ENCODE assay signal across 1 cellular context in genomic region chr4:4859010-4859798, GRCh38.
TF ChIP-seq lines count a peak whose summit lies in the region.

MSX1 (plus strand) TSS chr4:4859665; CDS start chr4:4859900, 235 bp downstream.

TF ChIP-seq in H1, 55 proteins besides CTCF, POLR2A, EP300 and RAD21 (continued from another document):
- TF ChIP-seq HDAC6 (IDR thresholded peaks at IDR 0.05; ENCODE audit: low read depth, low read length) = peak; percentile 61
- TF ChIP-seq, protein P1, sequence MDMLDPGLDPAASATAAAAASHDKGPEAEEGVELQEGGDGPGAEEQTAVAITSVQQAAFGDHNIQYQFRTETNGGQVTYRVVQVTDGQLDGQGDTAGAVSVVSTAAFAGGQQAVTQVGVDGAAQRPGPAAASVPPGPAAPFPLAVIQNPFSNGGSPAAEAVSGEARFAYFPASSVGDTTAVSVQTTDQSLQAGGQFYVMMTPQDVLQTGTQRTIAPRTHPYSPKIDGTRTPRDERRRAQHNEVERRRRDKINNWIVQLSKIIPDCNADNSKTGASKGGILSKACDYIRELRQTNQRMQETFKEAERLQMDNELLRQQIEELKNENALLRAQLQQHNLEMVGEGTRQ (IDR thresholded peaks at IDR 0.05; ENCODE audit: low read length) = no peak
- peak; percentile 99 for TF ChIP-seq CTBP2 (IDR thresholded peaks at IDR 0.05; ENCODE audit: borderline replicate concordance, insufficient read depth, insufficient read length, low read length)
- no peak for TF ChIP-seq SAP30 (IDR thresholded peaks at IDR 0.05; ENCODE audit: insufficient read depth, insufficient replicate concordance, low read length)
- 0 out of 2 replicates have a peak, but pooled peaks have one; percentile 79 for TF ChIP-seq RXRA (IDR thresholded peaks at IDR 0.05; ENCODE audit: insufficient read depth, low read depth, low read length)
- peak; percentile 35; the same call in 1 of the 2 replicates for TF ChIP-seq TBP (IDR thresholded peaks at IDR 0.05; ENCODE audit: low read depth, low read length)
- TF ChIP-seq EZH2 (IDR thresholded peaks at IDR 0.05; ENCODE audit: low read depth, low read length, severe bottlenecking) = no peak
- no peak for TF ChIP-seq PHF8 (conservative IDR thresholded peaks at IDR 0.05; ENCODE audit: low read depth, low read length)
- TF ChIP-seq RNF2 (IDR thresholded peaks at IDR 0.05; ENCODE audit: borderline replicate concordance, low read depth, low read length, missing control alignments, poor library complexity, severe bottlenecking) = peak; percentile 49
- no peak for TF ChIP-seq BCL11A (IDR thresholded peaks at IDR 0.05; ENCODE audit: low read depth in 2 of 2, low read length in 2 of 2)
- TF ChIP-seq KDM4A (IDR thresholded peaks at IDR 0.05; ENCODE audit: low read depth, low read length, severe bottlenecking) = no peak
- TF ChIP-seq SP4 (IDR thresholded peaks at IDR 0.05; ENCODE audit: low read length) = no peak
- no peak for TF ChIP-seq ZNF274 (IDR thresholded peaks at IDR 0.05; ENCODE audit: borderline replicate concordance, extremely low read depth, low read length)
- TF ChIP-seq KDM1A (IDR thresholded peaks at IDR 0.05; ENCODE audit: borderline replicate concordance, low read length) = peak; percentile 18; the same call in 1 of the 2 replicates
- TF ChIP-seq SUZ12 (IDR thresholded peaks at IDR 0.05; ENCODE audit: low read length) = no peak
- no peak for TF ChIP-seq FOSL1 (IDR thresholded peaks at IDR 0.05; ENCODE audit: insufficient read depth, low read depth, low read length)
- TF ChIP-seq HDAC2 (IDR thresholded peaks at IDR 0.05; ENCODE audit: borderline replicate concordance in 1 of 2, low read depth in 2 of 2, low read length in 2 of 2) = 0 out of 4 replicates have a peak, but pooled peaks of 1 of the 2 experiments have one; percentile 19
- TF ChIP-seq GTF2F1 (IDR thresholded peaks at IDR 0.05; ENCODE audit: borderline replicate concordance, low read depth, low read length) = no peak
- TF ChIP-seq TAF1 (IDR thresholded peaks at IDR 0.05; ENCODE audit: low read depth, low read length) = peak; percentile 32; the same call in 1 of the 2 replicates
- TF ChIP-seq TCF12 (IDR thresholded peaks at IDR 0.05; ENCODE audit: low read depth, low read length) = peak; percentile 87; the same call in 1 of the 2 replicates
- no peak for TF ChIP-seq TEAD4 (IDR thresholded peaks at IDR 0.05; ENCODE audit: low read depth, low read length)
- TF ChIP-seq BACH1 (IDR thresholded peaks at IDR 0.05; ENCODE audit: low read length) = no peak
- TF ChIP-seq, protein P2, sequence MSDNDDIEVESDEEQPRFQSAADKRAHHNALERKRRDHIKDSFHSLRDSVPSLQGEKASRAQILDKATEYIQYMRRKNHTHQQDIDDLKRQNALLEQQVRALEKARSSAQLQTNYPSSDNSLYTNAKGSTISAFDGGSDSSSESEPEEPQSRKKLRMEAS (IDR thresholded peaks at IDR 0.05) = peak; percentile 45
- TF ChIP-seq POU5F1 (IDR thresholded peaks at IDR 0.05; ENCODE audit: low read depth, low read length) = no peak
- peak; percentile 73; the same call in 1 of the 2 replicates for TF ChIP-seq GABPA (IDR thresholded peaks at IDR 0.05; ENCODE audit: borderline replicate concordance, insufficient read depth, low read length)
- peak; percentile 26; the same call in 1 of the 2 replicates for TF ChIP-seq CREB1 (IDR thresholded peaks at IDR 0.05)
- TF ChIP-seq SRF (IDR thresholded peaks at IDR 0.05; ENCODE audit: low read depth, low read length) = no peak; the same call in 1 of the 2 replicates
- no peak for TF ChIP-seq TAF7 (optimal IDR thresholded peaks at IDR 0.05; ENCODE audit: borderline replicate concordance, low read depth, low read length)
- TF ChIP-seq SIRT6 (IDR thresholded peaks at IDR 0.05; ENCODE audit: low read length) = no peak
- no peak for TF ChIP-seq KDM5A (IDR thresholded peaks at IDR 0.05; ENCODE audit: low read length)
- TF ChIP-seq BRCA1 (IDR thresholded peaks at IDR 0.05; ENCODE audit: low read depth, low read length) = no peak
- TF ChIP-seq, protein P3, sequence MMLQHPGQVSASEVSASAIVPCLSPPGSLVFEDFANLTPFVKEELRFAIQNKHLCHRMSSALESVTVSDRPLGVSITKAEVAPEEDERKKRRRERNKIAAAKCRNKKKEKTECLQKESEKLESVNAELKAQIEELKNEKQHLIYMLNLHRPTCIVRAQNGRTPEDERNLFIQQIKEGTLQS (IDR thresholded peaks at IDR 0.05; ENCODE audit: insufficient read depth, low read depth, low read length) = no peak
- no peak for TF ChIP-seq RFX5 (IDR thresholded peaks at IDR 0.05; ENCODE audit: borderline replicate concordance, low read depth, low read length)
- no peak for TF ChIP-seq E2F6 (IDR thresholded peaks at IDR 0.05)
- TF ChIP-seq ASH2L (IDR thresholded peaks at IDR 0.05; ENCODE audit: low read length) = no peak
- TF ChIP-seq, protein P4, sequence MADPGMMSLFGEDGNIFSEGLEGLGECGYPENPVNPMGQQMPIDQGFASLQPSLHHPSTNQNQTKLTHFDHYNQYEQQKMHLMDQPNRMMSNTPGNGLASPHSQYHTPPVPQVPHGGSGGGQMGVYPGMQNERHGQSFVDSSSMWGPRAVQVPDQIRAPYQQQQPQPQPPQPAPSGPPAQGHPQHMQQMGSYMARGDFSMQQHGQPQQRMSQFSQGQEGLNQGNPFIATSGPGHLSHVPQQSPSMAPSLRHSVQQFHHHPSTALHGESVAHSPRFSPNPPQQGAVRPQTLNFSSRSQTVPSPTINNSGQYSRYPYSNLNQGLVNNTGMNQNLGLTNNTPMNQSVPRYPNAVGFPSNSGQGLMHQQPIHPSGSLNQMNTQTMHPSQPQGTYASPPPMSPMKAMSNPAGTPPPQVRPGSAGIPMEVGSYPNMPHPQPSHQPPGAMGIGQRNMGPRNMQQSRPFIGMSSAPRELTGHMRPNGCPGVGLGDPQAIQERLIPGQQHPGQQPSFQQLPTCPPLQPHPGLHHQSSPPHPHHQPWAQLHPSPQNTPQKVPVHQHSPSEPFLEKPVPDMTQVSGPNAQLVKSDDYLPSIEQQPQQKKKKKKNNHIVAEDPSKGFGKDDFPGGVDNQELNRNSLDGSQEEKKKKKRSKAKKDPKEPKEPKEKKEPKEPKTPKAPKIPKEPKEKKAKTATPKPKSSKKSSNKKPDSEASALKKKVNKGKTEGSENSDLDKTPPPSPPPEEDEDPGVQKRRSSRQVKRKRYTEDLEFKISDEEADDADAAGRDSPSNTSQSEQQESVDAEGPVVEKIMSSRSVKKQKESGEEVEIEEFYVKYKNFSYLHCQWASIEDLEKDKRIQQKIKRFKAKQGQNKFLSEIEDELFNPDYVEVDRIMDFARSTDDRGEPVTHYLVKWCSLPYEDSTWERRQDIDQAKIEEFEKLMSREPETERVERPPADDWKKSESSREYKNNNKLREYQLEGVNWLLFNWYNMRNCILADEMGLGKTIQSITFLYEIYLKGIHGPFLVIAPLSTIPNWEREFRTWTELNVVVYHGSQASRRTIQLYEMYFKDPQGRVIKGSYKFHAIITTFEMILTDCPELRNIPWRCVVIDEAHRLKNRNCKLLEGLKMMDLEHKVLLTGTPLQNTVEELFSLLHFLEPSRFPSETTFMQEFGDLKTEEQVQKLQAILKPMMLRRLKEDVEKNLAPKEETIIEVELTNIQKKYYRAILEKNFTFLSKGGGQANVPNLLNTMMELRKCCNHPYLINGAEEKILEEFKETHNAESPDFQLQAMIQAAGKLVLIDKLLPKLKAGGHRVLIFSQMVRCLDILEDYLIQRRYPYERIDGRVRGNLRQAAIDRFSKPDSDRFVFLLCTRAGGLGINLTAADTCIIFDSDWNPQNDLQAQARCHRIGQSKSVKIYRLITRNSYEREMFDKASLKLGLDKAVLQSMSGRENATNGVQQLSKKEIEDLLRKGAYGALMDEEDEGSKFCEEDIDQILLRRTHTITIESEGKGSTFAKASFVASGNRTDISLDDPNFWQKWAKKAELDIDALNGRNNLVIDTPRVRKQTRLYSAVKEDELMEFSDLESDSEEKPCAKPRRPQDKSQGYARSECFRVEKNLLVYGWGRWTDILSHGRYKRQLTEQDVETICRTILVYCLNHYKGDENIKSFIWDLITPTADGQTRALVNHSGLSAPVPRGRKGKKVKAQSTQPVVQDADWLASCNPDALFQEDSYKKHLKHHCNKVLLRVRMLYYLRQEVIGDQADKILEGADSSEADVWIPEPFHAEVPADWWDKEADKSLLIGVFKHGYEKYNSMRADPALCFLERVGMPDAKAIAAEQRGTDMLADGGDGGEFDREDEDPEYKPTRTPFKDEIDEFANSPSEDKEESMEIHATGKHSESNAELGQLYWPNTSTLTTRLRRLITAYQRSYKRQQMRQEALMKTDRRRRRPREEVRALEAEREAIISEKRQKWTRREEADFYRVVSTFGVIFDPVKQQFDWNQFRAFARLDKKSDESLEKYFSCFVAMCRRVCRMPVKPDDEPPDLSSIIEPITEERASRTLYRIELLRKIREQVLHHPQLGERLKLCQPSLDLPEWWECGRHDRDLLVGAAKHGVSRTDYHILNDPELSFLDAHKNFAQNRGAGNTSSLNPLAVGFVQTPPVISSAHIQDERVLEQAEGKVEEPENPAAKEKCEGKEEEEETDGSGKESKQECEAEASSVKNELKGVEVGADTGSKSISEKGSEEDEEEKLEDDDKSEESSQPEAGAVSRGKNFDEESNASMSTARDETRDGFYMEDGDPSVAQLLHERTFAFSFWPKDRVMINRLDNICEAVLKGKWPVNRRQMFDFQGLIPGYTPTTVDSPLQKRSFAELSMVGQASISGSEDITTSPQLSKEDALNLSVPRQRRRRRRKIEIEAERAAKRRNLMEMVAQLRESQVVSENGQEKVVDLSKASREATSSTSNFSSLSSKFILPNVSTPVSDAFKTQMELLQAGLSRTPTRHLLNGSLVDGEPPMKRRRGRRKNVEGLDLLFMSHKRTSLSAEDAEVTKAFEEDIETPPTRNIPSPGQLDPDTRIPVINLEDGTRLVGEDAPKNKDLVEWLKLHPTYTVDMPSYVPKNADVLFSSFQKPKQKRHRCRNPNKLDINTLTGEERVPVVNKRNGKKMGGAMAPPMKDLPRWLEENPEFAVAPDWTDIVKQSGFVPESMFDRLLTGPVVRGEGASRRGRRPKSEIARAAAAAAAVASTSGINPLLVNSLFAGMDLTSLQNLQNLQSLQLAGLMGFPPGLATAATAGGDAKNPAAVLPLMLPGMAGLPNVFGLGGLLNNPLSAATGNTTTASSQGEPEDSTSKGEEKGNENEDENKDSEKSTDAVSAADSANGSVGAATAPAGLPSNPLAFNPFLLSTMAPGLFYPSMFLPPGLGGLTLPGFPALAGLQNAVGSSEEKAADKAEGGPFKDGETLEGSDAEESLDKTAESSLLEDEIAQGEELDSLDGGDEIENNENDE (IDR thresholded peaks at IDR 0.05; ENCODE audit: insufficient replicate concordance, low read length) = no peak
- no peak for TF ChIP-seq SIX5 (IDR thresholded peaks at IDR 0.05; ENCODE audit: low read depth, low read length)
- TF ChIP-seq MAFK (IDR thresholded peaks at IDR 0.05; ENCODE audit: low read depth, low read length) = no peak
- TF ChIP-seq SP1 (IDR thresholded peaks at IDR 0.05; ENCODE audit: low read depth, low read length) = peak; percentile 91
- TF ChIP-seq POLR2AphosphoS5 (IDR thresholded peaks at IDR 0.05; ENCODE audit: low read depth, low read length) = peak; percentile 79
- no peak for TF ChIP-seq CBX8 (IDR thresholded peaks at IDR 0.05; ENCODE audit: borderline replicate concordance, low read depth, low read length)
- TF ChIP-seq YY1 (IDR thresholded peaks at IDR 0.05; ENCODE audit: low read depth, low read length) = peak; percentile 83
- no peak for TF ChIP-seq NRF1 (IDR thresholded peaks at IDR 0.05; ENCODE audit: low read depth, low read length)
- TF ChIP-seq RBBP5 (IDR thresholded peaks at IDR 0.05; ENCODE audit: borderline replicate concordance, low read depth, low read length) = no peak
